ENCODE assay signal across 11 cellular contexts in the genomic region with DNA sequence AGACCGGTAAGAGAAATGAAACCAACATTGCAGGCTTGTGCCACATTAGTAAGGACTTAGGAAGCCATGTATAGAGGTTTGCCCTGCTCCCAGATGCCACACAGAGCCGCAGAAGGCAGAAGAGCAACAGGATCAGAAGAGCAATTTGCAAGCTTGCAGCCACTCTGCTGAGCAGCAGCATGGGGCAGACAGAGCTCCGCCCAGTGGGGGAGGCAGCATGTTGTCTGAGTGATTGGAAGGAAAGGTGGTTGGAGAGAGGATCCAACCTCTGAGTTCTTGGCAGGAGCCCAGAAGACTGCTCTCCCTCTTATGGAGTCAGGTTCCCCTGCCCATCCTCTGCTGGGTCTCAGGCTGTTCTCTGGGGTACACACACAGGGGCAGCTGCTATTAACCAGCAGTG. TPM values are rescaled to one million over a fixed set of nuclear protein-coding genes. Genes with fewer than 3 reads are reported as not detected.
DNase-seq lines count a peak whose midpoint lies in the region; ATAC-seq, FAIRE-seq and TF ChIP-seq lines count a peak whose summit lies in the region.
"Had no signal": no experiment of that assay in that cellular context is flagged by ENCODE, and none has a peak within 500 bp of the region (broad histone marks: within the 10 kb centered on the region; RNA-seq: fewer than 3 reads in every experiment).

No MANE protein-coding gene starts in this region.

- H3K79me2 ChIP-seq in PC-3 (ENCODE audit: low read length) (no peaks in the 10 kb centered on the region), keratinocyte (ENCODE audit: control insufficient read depth, insufficient read depth, low read length) (peaks cover 16% of the 10 kb centered on the region), SK-N-SH (ENCODE audit: insufficient read depth) (no peaks in the 10 kb centered on the region)

- WGBS in SK-N-SH (ENCODE audit: low lambda C conversion rate): 32% methylated on average over 3 of the region's 3 CpGs

- H3K9ac ChIP-seq in PC-3 (ENCODE audit: low read length) (peak overlapping the region; percentile 59; the same call in 1 of the 2 replicates), keratinocyte (ENCODE audit: control insufficient read depth, extremely low read depth, insufficient read depth, low read length) (peak overlapping the region; percentile 92), SK-N-SH (no peak overlapping the region)

- no peaks in the 10 kb centered on the region for H3K27me3 ChIP-seq in PC-3 (ENCODE audit: low read length)
- no peaks in the 10 kb centered on the region for H3K27me3 ChIP-seq in keratinocyte (ENCODE audit: control insufficient read depth, extremely low read depth, insufficient read depth, low read length)
- peaks cover 45% of the 10 kb centered on the region; the same call in 1 of the 2 replicates for H3K27me3 ChIP-seq in SK-N-SH (ENCODE audit: insufficient read depth)

- no peaks in the 10 kb centered on the region for H4K20me1 ChIP-seq in PC-3 (ENCODE audit: low read length)
- peaks cover 17% of the 10 kb centered on the region for H4K20me1 ChIP-seq in keratinocyte (ENCODE audit: control insufficient read depth, extremely low read depth, insufficient read depth, low read length)
- no peaks in the 10 kb centered on the region for H4K20me1 ChIP-seq in SK-N-SH (ENCODE audit: insufficient read depth)

- CTCF ChIA-PET in PC-3 (lab: Charles Lee): no interaction called here
- CTCF ChIA-PET in SK-N-SH (lab: Yijun Ruan, JAX): interaction anchor here (1.0 to 1.4 kb wide), 2 partner anchors 11 to 339 kb away, joined by 3 to 5 read pairs; no protein-coding TSS in a partner anchor

- intact Hi-C loops in PC-3 (cut with micrococcal nuclease): no loop called here

- DNase-seq in COR-L47 (lab: John Stamatoyannopoulos, UW) (peak; percentile 86), NB4 (ENCODE audit: low read depth) (peak; percentile 14), PC-3 (peak; percentile 75), keratinocyte (ENCODE audit: low read depth, low spot score) (peak; percentile 81), SK-N-SH (no peak)
- DNase-seq in stimulated activated naive CD4-positive, alpha-beta T cell (lab: John Stamatoyannopoulos, UW): no peak
- no peak for DNase-seq in activated effector memory CD4-positive, alpha-beta T cell treated with Interleukin-2 at 50 U/mL for 16 hours
- DNase-seq: activated CD4-positive, CD25-positive, alpha-beta regulatory T cell had no signal

- H3K4me1 ChIP-seq in PC-3 (ENCODE audit: insufficient read depth, low read length): peaks cover 49% of the 10 kb centered on the region
- peaks cover 61% of the 10 kb centered on the region for H3K4me1 ChIP-seq in keratinocyte (ENCODE audit: control insufficient read depth, extremely low read depth, insufficient read depth, low read length)
- no peaks in the 10 kb centered on the region; a peak in 1 of 4 replicates for H3K4me1 ChIP-seq in SK-N-SH (ENCODE audit: control insufficient read depth in 1 of 2, insufficient read depth in 2 of 2, low read depth in 1 of 2, low read length in 1 of 2)

- no peaks in the 10 kb centered on the region for H3K36me3 ChIP-seq in PC-3 (ENCODE audit: low read depth, low read length)
- H3K36me3 ChIP-seq in keratinocyte (ENCODE audit: control insufficient read depth in 2 of 2, extremely low read depth in 1 of 2, insufficient read depth in 2 of 2, low read length in 2 of 2): peaks cover 6 to 14% of the 10 kb centered on the region in 2 experiments
- H3K36me3 ChIP-seq in SK-N-SH (replicated peaks in 1 of 2; ENCODE audit: control insufficient read depth in 1 of 2, insufficient read depth in 2 of 2, low read length in 1 of 2): no peaks in the 10 kb centered on the region

- dilution Hi-C loops in keratinocyte (cut with MboI; ENCODE audit: extremely low pct_ligation_motif_present, low sequenced_read_pairs): no loop called here

- no peak overlapping the region for H3K4me3 ChIP-seq in NB4 (ENCODE audit: low read depth, low read length)
- H3K4me3 ChIP-seq in PC-3 (ENCODE audit: low read length): no peak overlapping the region
- H3K4me3 ChIP-seq in keratinocyte (ENCODE audit: control insufficient read depth in 2 of 3, extremely low read depth in 1 of 3, insufficient read depth in 2 of 3, low read depth in 1 of 3, low read length in 3 of 3): peak overlapping the region in 2 of 3 experiments; percentile 4 to 72
- H3K4me3 ChIP-seq in SK-N-SH (ENCODE audit: low read depth in 2 of 2, low read length in 1 of 2): no peak overlapping the region

- TF ChIP-seq POLR2A in NB4 (IDR thresholded peaks at IDR 0.05; ENCODE audit: extremely low read depth, insufficient read length): no peak

- H2AFZ ChIP-seq in PC-3 (ENCODE audit: low read length): no peak overlapping the region
- H2AFZ ChIP-seq in keratinocyte (ENCODE audit: control insufficient read depth, low read length): no peak overlapping the region
- no peak overlapping the region for H2AFZ ChIP-seq in SK-N-SH (ENCODE audit: low read depth)

- FAIRE-seq in keratinocyte (lab: Jason Lieb, UNC): peak; percentile 90

- no peaks in the 10 kb centered on the region for H3K9me3 ChIP-seq in PC-3 (ENCODE audit: low read length)
- no peaks in the 10 kb centered on the region for H3K9me3 ChIP-seq in keratinocyte (ENCODE audit: control insufficient read depth, low read depth, low read length)
- H3K9me3 ChIP-seq in SK-N-SH: no peaks in the 10 kb centered on the region

- no peak for TF ChIP-seq EP300 in SK-N-SH (IDR thresholded peaks at IDR 0.05; ENCODE audit: borderline replicate concordance in 1 of 2, low read depth in 1 of 2, low read length in 1 of 2)

- H3K4me2 ChIP-seq in PC-3 (ENCODE audit: low read length) (0 out of 2 replicates have a peak overlapping the region, but pooled peaks have one; percentile 17), keratinocyte (ENCODE audit: control insufficient read depth, extremely low read depth, insufficient read depth, low read depth, low read length) (peak overlapping the region; percentile 96), SK-N-SH (no peak overlapping the region)

- POLR2A ChIA-PET in PC-3 (lab: Charles Lee; ENCODE audit: unreplicated experiment) (no interaction called here), SK-N-SH (lab: Yijun Ruan, JAX) (no interaction called here)

- peak overlapping the region; percentile 86 for H3K27ac ChIP-seq in PC-3 (ENCODE audit: low read length)
- peak overlapping the region; percentile 99 for H3K27ac ChIP-seq in keratinocyte (ENCODE audit: control insufficient read depth, insufficient read depth, low read length)
- no peak overlapping the region for H3K27ac ChIP-seq in SK-N-SH (ENCODE audit: low read depth in 2 of 2, low read length in 1 of 2)

- no peak for TF ChIP-seq RAD21 in SK-N-SH (IDR thresholded peaks at IDR 0.05; ENCODE audit: low read length)

- H3K9me1 ChIP-seq in keratinocyte (ENCODE audit: control insufficient read depth, extremely low read depth, insufficient read depth, low read length): no peaks in the 10 kb centered on the region

- TF ChIP-seq CTCF in NB4 (IDR thresholded peaks at IDR 0.05; ENCODE audit: low read depth, low read length): no peak
- no peak for TF ChIP-seq CTCF in PC-3 (conservative IDR thresholded peaks at IDR 0.05; ENCODE audit: low read depth, low read length)
- TF ChIP-seq CTCF in keratinocyte (optimal IDR thresholded peaks at IDR 0.05 in 1 of 3, IDR thresholded peaks at IDR 0.05 in 1 of 3, conservative IDR thresholded peaks at IDR 0.05 in 1 of 3; ENCODE audit: extremely low read depth in 1 of 3, insufficient read depth in 2 of 3, low read length in 3 of 3): peak in 2 of 3 experiments; percentile 8 to 34
- no peak for TF ChIP-seq CTCF in SK-N-SH (IDR thresholded peaks at IDR 0.05)

- ATAC-seq in PC-3 (peak; percentile 48; the same call in 1 of the 2 replicates), HG03565 (IDR thresholded peaks at IDR 0.05; ENCODE audit: unreplicated experiment) (no peak)

- H3K9me2 ChIP-seq in PC-3 (replicated peaks; ENCODE audit: low read length) (no peaks in the 10 kb centered on the region), SK-N-SH (no peaks in the 10 kb centered on the region)

- no peaks in the 10 kb centered on the region for H3F3A ChIP-seq in PC-3 (ENCODE audit: low read length, unreplicated experiment)
- no peaks in the 10 kb centered on the region for H3F3A ChIP-seq in SK-N-SH (replicated peaks; ENCODE audit: insufficient read depth)

- no TSS peak for BruUV-seq in PC-3 (replicated peaks; lab: Mats Ljungman, UMichigan)

RNA-seq across cellular contexts. Expression of gene KRT6A, which starts 2.3 kb away (rescaled TPM):
- 46.3 and 61.2 TPM in 2 replicates for total RNA-seq in PC-3 (2014; rRNA removed)
- 10,395 to 23,012 TPM (median 12,338 TPM) in 3 replicates for polyA plus RNA-seq in keratinocyte
- 36,695 TPM for polyA plus RNA-seq in keratinocyte (2011; ENCODE audit: low read depth)
- polyA plus RNA-seq in keratinocyte (2011; cell fraction: cytosol; rRNA removed): 11,622 and 15,916 TPM in 2 replicates
- 13,095 and 13,115 TPM in 2 replicates for polyA plus RNA-seq in keratinocyte (2011; cell fraction: nucleus; rRNA removed)
- polyA plus RNA-seq in keratinocyte (2012; ENCODE audit: low replicate concordance): 9,877 and 13,559 TPM in 2 replicates
- 12,898 to 17,765 TPM (median 16,942 TPM) in 3 replicates for polyA minus RNA-seq in keratinocyte
- polyA minus RNA-seq in keratinocyte (2011; cell fraction: cytosol; rRNA and poly(A)+ RNA removed): 17,686 TPM
- 6,738 and 7,678 TPM in 2 replicates for polyA minus RNA-seq in keratinocyte (2011; cell fraction: nucleus; rRNA and poly(A)+ RNA removed)
- not detected in 2 replicates for polyA plus RNA-seq in SK-N-SH (2012; rRNA removed)
- polyA plus RNA-seq in SK-N-SH (2012; cell fraction: cytosol; rRNA removed): not detected in 2 replicates
- not detected in 2 replicates for polyA plus RNA-seq in SK-N-SH (2012; cell fraction: nucleus; rRNA removed)
- total RNA-seq: dermis microvascular lymphatic vessel endothelial cell had no signal
- polyA plus RNA-seq: IgD-negative memory B cell had no signal

RNA-seq across cellular contexts. Expression of gene KRT6C, which starts 21.8 kb away (rescaled TPM):
- total RNA-seq in PC-3 (2014; rRNA removed): not detected in 2 replicates
- polyA plus RNA-seq in keratinocyte (203 to 1,358 TPM (median 357 TPM) in 3 replicates), SK-N-SH (2012; rRNA removed) (not detected in 2 replicates)
- polyA plus RNA-seq in keratinocyte (2011; ENCODE audit: low read depth): 180 TPM
- polyA plus RNA-seq in keratinocyte (2011; cell fraction: cytosol; rRNA removed): 276 and 391 TPM in 2 replicates
- polyA plus RNA-seq in keratinocyte (2011; cell fraction: nucleus; rRNA removed): 374 and 380 TPM in 2 replicates
- 210 and 280 TPM in 2 replicates for polyA plus RNA-seq in keratinocyte (2012; ENCODE audit: low replicate concordance)
- polyA minus RNA-seq in keratinocyte: 453 to 1,813 TPM (median 710 TPM) in 3 replicates
- 562 TPM for polyA minus RNA-seq in keratinocyte (2011; cell fraction: cytosol; rRNA and poly(A)+ RNA removed)
- polyA minus RNA-seq in keratinocyte (2011; cell fraction: nucleus; rRNA and poly(A)+ RNA removed): 354 and 380 TPM in 2 replicates
- not detected in 2 replicates for polyA plus RNA-seq in SK-N-SH (2012; cell fraction: cytosol; rRNA removed)
- not detected in 2 replicates for polyA plus RNA-seq in SK-N-SH (2012; cell fraction: nucleus; rRNA removed)
- total RNA-seq: dermis microvascular lymphatic vessel endothelial cell had no signal
- polyA plus RNA-seq: IgD-negative memory B cell had no signal

RNA-seq across cellular contexts. Expression of gene KRT5, which starts 24.8 kb away (rescaled TPM):
- total RNA-seq in PC-3 (2014; rRNA removed): not detected in 2 replicates
- polyA plus RNA-seq in keratinocyte (14,274 to 15,814 TPM (median 15,322 TPM) in 3 replicates), SK-N-SH (2012; rRNA removed) (not detected in 2 replicates)
- polyA plus RNA-seq in keratinocyte (2011; ENCODE audit: low read depth): 65,106 TPM
- polyA plus RNA-seq in keratinocyte (2011; cell fraction: cytosol; rRNA removed): 14,617 and 16,515 TPM in 2 replicates
- 13,124 and 13,753 TPM in 2 replicates for polyA plus RNA-seq in keratinocyte (2011; cell fraction: nucleus; rRNA removed)
- 14,417 and 19,307 TPM in 2 replicates for polyA plus RNA-seq in keratinocyte (2012; ENCODE audit: low replicate concordance)
- 14,077 to 29,017 TPM (median 19,306 TPM) in 3 replicates for polyA minus RNA-seq in keratinocyte
- polyA minus RNA-seq in keratinocyte (2011; cell fraction: cytosol; rRNA and poly(A)+ RNA removed): 38,935 TPM
- 7,770 and 7,938 TPM in 2 replicates for polyA minus RNA-seq in keratinocyte (2011; cell fraction: nucleus; rRNA and poly(A)+ RNA removed)
- polyA plus RNA-seq in SK-N-SH (2012; cell fraction: cytosol; rRNA removed): not detected in 2 replicates
- polyA plus RNA-seq in SK-N-SH (2012; cell fraction: nucleus; rRNA removed): not detected in 2 replicates
- polyA plus RNA-seq: IgD-negative memory B cell had no signal

RNA-seq across cellular contexts. Expression of gene KRT6B, which starts 43.4 kb away (rescaled TPM):
- 7.7 and 8.5 TPM in 2 replicates for total RNA-seq in PC-3 (2014; rRNA removed)
- polyA plus RNA-seq in keratinocyte (1,722 to 4,902 TPM (median 2,016 TPM) in 3 replicates), SK-N-SH (2012; rRNA removed) (not detected in 2 replicates)
- 2,938 TPM for polyA plus RNA-seq in keratinocyte (2011; ENCODE audit: low read depth)
- polyA plus RNA-seq in keratinocyte (2011; cell fraction: cytosol; rRNA removed): 2,812 and 3,083 TPM in 2 replicates
- polyA plus RNA-seq in keratinocyte (2011; cell fraction: nucleus; rRNA removed): 2,797 and 2,980 TPM in 2 replicates
- polyA plus RNA-seq in keratinocyte (2012; ENCODE audit: low replicate concordance): 1,858 and 2,565 TPM in 2 replicates
- 2,114 to 3,991 TPM (median 2,742 TPM) in 3 replicates for polyA minus RNA-seq in keratinocyte
- 3,211 TPM for polyA minus RNA-seq in keratinocyte (2011; cell fraction: cytosol; rRNA and poly(A)+ RNA removed)
- 1,354 and 1,584 TPM in 2 replicates for polyA minus RNA-seq in keratinocyte (2011; cell fraction: nucleus; rRNA and poly(A)+ RNA removed)
- not detected in 2 replicates for polyA plus RNA-seq in SK-N-SH (2012; cell fraction: cytosol; rRNA removed)
- not detected in 2 replicates for polyA plus RNA-seq in SK-N-SH (2012; cell fraction: nucleus; rRNA removed)
- total RNA-seq: dermis microvascular lymphatic vessel endothelial cell had no signal
- polyA plus RNA-seq: IgD-negative memory B cell had no signal

RNA-seq across cellular contexts. Expression of gene KRT71, which starts 57.6 kb away (rescaled TPM):
- total RNA-seq in PC-3 (2014; rRNA removed): not detected in 2 replicates
- polyA plus RNA-seq in keratinocyte (not detected in 3 replicates), SK-N-SH (2012; rRNA removed) (not detected in 2 replicates)
- not detected for polyA plus RNA-seq in keratinocyte (2011; ENCODE audit: low read depth)
- polyA plus RNA-seq in keratinocyte (2011; cell fraction: cytosol; rRNA removed): not detected in 2 replicates
- not detected in 2 replicates for polyA plus RNA-seq in keratinocyte (2011; cell fraction: nucleus; rRNA removed)
- polyA plus RNA-seq in keratinocyte (2012; ENCODE audit: low replicate concordance): not detected in 2 replicates
- polyA minus RNA-seq in keratinocyte: not detected in 3 replicates
- not detected for polyA minus RNA-seq in keratinocyte (2011; cell fraction: cytosol; rRNA and poly(A)+ RNA removed)
- polyA minus RNA-seq in keratinocyte (2011; cell fraction: nucleus; rRNA and poly(A)+ RNA removed): not detected in 2 replicates
- not detected in 2 replicates for polyA plus RNA-seq in SK-N-SH (2012; cell fraction: cytosol; rRNA removed)
- polyA plus RNA-seq in SK-N-SH (2012; cell fraction: nucleus; rRNA removed): not detected in 2 replicates
- total RNA-seq: dermis microvascular lymphatic vessel endothelial cell had no signal
- polyA plus RNA-seq: IgD-negative memory B cell had no signal

Comparison
In these comparisons a context has a peak if more than half of its experiments do, and no peak if none do; other contexts are left out.
1. DNase-seq: peak in COR-L47 (single experiment), NB4 (single experiment), PC-3 (single experiment) and keratinocyte (single experiment); none in stimulated activated naive CD4-positive, alpha-beta T cell (0 of 6), SK-N-SH (single experiment) and activated effector memory CD4-positive, alpha-beta T cell treated with Interleukin-2 at 50 U/mL for 16 hours (single experiment).
2. H3K4me3 ChIP-seq: peak in keratinocyte (2 of 3); none in NB4 (single experiment), PC-3 (single experiment) and SK-N-SH (0 of 2).
3. CTCF ChIP-seq: peak in keratinocyte (2 of 3); none in NB4 (single experiment), PC-3 (single experiment) and SK-N-SH (single experiment).
4. H3K27ac ChIP-seq: peak in PC-3 (single experiment) and keratinocyte (single experiment); none in SK-N-SH (0 of 2).
5. RNA of gene KRT6A, which starts 2.3 kb away (polyA plus RNA-seq): 9,877 to 36,695 TPM in keratinocyte; not detected in SK-N-SH; every median in the first group is over 1,000 times any median in the second.
6. RNA of gene KRT6C, which starts 21.8 kb away (polyA plus RNA-seq): 180 to 1,358 TPM in keratinocyte; not detected in SK-N-SH; every median in the first group is over 100 times any median in the second.
7. RNA of gene KRT5, which starts 24.8 kb away (polyA plus RNA-seq): 13,124 to 65,106 TPM in keratinocyte; not detected in SK-N-SH; every median in the first group is over 1,000 times any median in the second.